In the genomic region with DNA sequence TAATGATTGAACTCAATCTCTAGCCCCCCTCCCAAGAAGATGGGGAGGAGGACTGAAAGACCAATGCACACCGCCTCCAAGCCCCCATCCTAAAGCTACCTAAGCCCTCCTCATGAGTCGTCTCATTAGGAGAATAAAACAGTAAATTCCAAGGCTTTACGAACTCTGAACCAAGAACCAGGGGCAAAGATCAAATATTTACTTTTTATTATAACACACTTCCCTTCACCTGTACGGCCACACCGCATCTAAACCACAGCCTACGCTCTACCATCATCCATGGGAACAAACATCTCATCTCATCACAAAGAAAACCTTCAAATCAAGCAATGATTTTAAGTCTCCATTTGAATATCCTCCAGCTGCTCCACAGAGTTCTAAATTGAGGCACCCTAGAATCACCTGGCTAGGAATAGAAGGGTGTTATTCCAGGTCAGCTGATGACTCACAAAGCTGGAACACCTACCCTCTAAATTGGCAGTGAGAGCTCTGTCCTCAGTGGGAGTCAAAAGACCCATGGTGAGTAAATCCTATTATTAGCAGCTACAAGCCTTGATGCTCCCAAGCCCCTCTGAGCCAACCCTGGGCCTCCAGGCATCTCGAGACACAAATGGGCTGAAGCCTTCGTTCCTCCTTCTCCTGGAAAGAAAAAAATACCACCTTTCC, we compare ENCODE assay signal across 11 cellular contexts. TPM values are rescaled to one million over a fixed set of nuclear protein-coding genes. Genes with fewer than 3 reads are reported as not detected.
DNase-seq lines count a peak whose midpoint lies in the region; TF ChIP-seq lines count a peak whose summit lies in the region.
"Had no signal": no experiment of that assay in that cellular context is flagged by ENCODE, and none has a peak within 500 bp of the region (broad histone marks: within the 10 kb centered on the region; RNA-seq: fewer than 3 reads in every experiment).

No MANE protein-coding gene starts in this region.

- H3K9me3 Mint-ChIP-seq in HFFc6 (no peaks in the 10 kb centered on the region), osteocyte (ENCODE audit: unreplicated experiment) (no peaks in the 10 kb centered on the region)

- POLR2A ChIA-PET in RWPE1 (lab: Yijun Ruan, JAX; ENCODE audit: low non-redundant PET): no interaction called here

- H3K27me3 Mint-ChIP-seq in HFFc6 (ENCODE audit: insufficient read depth) (no peaks in the 10 kb centered on the region), osteocyte (ENCODE audit: unreplicated experiment) (no peaks in the 10 kb centered on the region)

- H3K4me3 Mint-ChIP-seq in HFFc6: peak overlapping the region; percentile 64
- no peak overlapping the region for H3K4me3 Mint-ChIP-seq in osteocyte (ENCODE audit: unreplicated experiment)

- WGBS in esophagus squamous epithelium, 2 donors: 41 to 57% methylated on average over 7 to 8 of the region's 8 CpGs
- 88 to 98% (median 91%) methylated on average over 8 of the region's 8 CpGs for WGBS in spleen, 5 donors

- H3K4me1 Mint-ChIP-seq in HFFc6 (ENCODE audit: low read depth): peaks cover 62% of the 10 kb centered on the region
- peaks cover 26% of the 10 kb centered on the region for H3K4me1 Mint-ChIP-seq in osteocyte (ENCODE audit: unreplicated experiment)

- H3K4me1 ChIP-seq in esophagus squamous epithelium: peaks cover 0 to 33% (median 18%) of the 10 kb centered on the region in 3 donors
- H3K4me1 ChIP-seq in spleen: no peaks in the 10 kb centered on the region

- H3K4me3 ChIP-seq in esophagus squamous epithelium (no peak overlapping the region), spleen (no peak overlapping the region)
- H3K4me3 ChIP-seq: GM12878, SK-N-MC had no signal

- CTCF ChIA-PET in RWPE1 (lab: Yijun Ruan, JAX): interaction anchor here (0.6 kb wide), 1 partner anchor 212 kb away, joined by 3 read pairs; no protein-coding TSS in a partner anchor

- no peaks in the 10 kb centered on the region for H3K36me3 Mint-ChIP-seq in HFFc6 (ENCODE audit: low read depth)
- H3K36me3 Mint-ChIP-seq in osteocyte (ENCODE audit: unreplicated experiment): no peaks in the 10 kb centered on the region

- peak overlapping the region; percentile 80 for H3K27ac Mint-ChIP-seq in HFFc6
- peak overlapping the region; percentile 78 for H3K27ac Mint-ChIP-seq in osteocyte (ENCODE audit: unreplicated experiment)

- H3K36me3 ChIP-seq in esophagus squamous epithelium: no peaks in the 10 kb centered on the region
- H3K36me3 ChIP-seq in spleen: no peaks in the 10 kb centered on the region

- TF ChIP-seq CTCF in HFFc6 (IDR thresholded peaks at IDR 0.05) (no peak), RWPE1 (conservative IDR thresholded peaks at IDR 0.05; ENCODE audit: low read depth) (no peak), esophagus squamous epithelium (IDR thresholded peaks at IDR 0.05) (no peak), osteocyte (IDR thresholded peaks at IDR 0.05) (no peak), spleen (IDR thresholded peaks at IDR 0.05 in 8 of 11, conservative IDR thresholded peaks at IDR 0.05 in 3 of 11) (no peak)

- H3K27me3 ChIP-seq in esophagus squamous epithelium: no peaks in the 10 kb centered on the region
- H3K27me3 ChIP-seq in spleen (replicated peaks in 1 of 7): no peaks in the 10 kb centered on the region

- DNase-seq in HFFc6 (no peak), RWPE1 (ENCODE audit: low spot score) (peak; percentile 83), esophagus squamous epithelium (lab: John Stamatoyannopoulos, UW) (no peak), osteocyte (ENCODE audit: extremely low spot score, unreplicated experiment) (no peak), anterior cingulate cortex (lab: John Stamatoyannopoulos, UW) (no peak), spleen (no peak), EL (no peak)
- DNase-seq: activated CD4-positive, alpha-beta T cell treated with anti-CD3 and anti-CD28 coated beads for 1 hour; NCI-H446 treated with DMSO at 0.1 percent for 48 hours had no signal

- H3K27ac ChIP-seq in RWPE1 (peak overlapping the region; percentile 94), esophagus squamous epithelium (peak overlapping the region in 3 of 4 donors; percentile 31 to 69 (median 60)), spleen (no peak overlapping the region)
- H3K27ac ChIP-seq: SK-N-MC had no signal

- intact Hi-C loops in esophagus squamous epithelium (cut with DNase I): no loop called here
- intact Hi-C loops in spleen (cut with DNase I; ENCODE audit: low total_unique reads): no loop called here

- H3K9me3 ChIP-seq in esophagus squamous epithelium (no peaks in the 10 kb centered on the region), spleen (no peaks in the 10 kb centered on the region)

- TF ChIP-seq POLR2A in esophagus squamous epithelium (IDR thresholded peaks at IDR 0.05): no peak
- TF ChIP-seq POLR2A in spleen (IDR thresholded peaks at IDR 0.05): no peak

RNA-seq across cellular contexts. Expression of gene BZW1, which starts 45.6 kb away (rescaled TPM):
- 100 to 1,000 TPM; 318 to 459 (median 409) TPM for total RNA-seq in HFFc6 (2021; fragmentation: NEBNext Ultra II Directional; extraction: Animal tissue kit (Norgen Biotek cat#: 25700))
- total RNA-seq in esophagus squamous epithelium (100 to 1,000 TPM; 129 to 303 (median 251) TPM), osteocyte (199 and 214 TPM in 2 replicates), spleen (100 to 1,000 TPM in 6 of 7 donors, 10 to 100 TPM in 1; 94.4 to 151 (median 138) TPM)
- 10 to 100 TPM; 25.9 to 48.4 (median 39.9) TPM for polyA plus RNA-seq in spleen

Comparison
In these comparisons a context has a peak if more than half of its experiments do, and no peak if none do; other contexts are left out.
1. H3K27ac ChIP-seq: peak in RWPE1 (single experiment) and esophagus squamous epithelium (3 of 4); none in spleen (0 of 8).